Comparison of ENCODE assay signal across 8 cellular contexts in the genomic region with DNA sequence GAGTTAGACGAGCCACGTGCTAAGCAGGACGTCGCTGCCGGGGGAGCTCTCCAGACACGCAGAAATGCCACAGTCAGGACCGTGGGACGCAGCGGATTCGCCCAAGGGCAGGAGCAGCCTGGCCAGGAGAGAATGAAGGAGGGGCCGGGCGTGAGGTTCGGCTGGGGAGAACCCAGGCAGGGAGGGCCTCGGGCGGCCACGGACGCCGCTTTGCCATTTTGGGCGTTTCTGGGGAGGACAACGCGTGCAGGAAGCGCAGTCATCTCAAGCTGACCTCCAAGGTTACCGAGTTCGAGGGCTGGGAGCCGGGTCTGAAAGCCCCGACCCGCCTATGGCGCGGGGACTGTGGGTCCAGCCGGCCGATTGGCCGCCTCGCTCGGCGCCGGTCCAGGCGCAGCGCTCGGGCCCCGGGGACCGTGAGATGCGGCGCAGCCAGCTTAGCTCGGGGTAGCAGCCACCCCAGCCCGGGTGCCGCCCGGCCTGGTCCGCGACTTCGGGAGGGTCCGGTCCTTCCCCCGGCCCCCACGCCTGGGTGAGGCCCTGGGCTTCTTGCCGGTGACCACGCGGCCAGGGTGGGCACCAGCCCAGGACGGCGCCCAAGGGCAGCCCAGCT. TPM values are rescaled to one million over a fixed set of nuclear protein-coding genes. Genes with fewer than 3 reads are reported as not detected.
DNase-seq lines count a peak whose midpoint lies in the region; ATAC-seq and TF ChIP-seq lines count a peak whose summit lies in the region.

No MANE protein-coding gene starts in this region.

- intact Hi-C loops in activated naive CD4-positive, alpha-beta T cell treated with anti-CD3 and anti-CD28 coated beads for 36 hours (cut with micrococcal nuclease): loop anchor here (1.0 to 5.0 kb wide), 8 partner anchors 16 to 684 kb away; partner anchors contain the start of genes FBXW5, SAPCD2, SNAPC4 and TMEM141
- intact Hi-C loops in Right ventricle myocardium superior (cut with DNase I): no loop called here
- intact Hi-C loops in psoas muscle (cut with DNase I): no loop called here

- H3K27ac ChIP-seq in psoas muscle: peak overlapping the region; percentile 91

- CTCF ChIA-PET in activated naive CD4-positive, alpha-beta T cell treated with anti-CD3 and anti-CD28 coated beads for 36 hours (lab: Charles Lee): interaction anchor here (1.3 to 3.4 kb wide), 6 partner anchors 10 to 138 kb away, joined by 4 to 28 read pairs (median 6); partner anchors contain the start of gene NPDC1

- H3K27ac Mint-ChIP-seq in activated naive CD4-positive, alpha-beta T cell treated with anti-CD3 and anti-CD28 coated beads for 36 hours: peak overlapping the region; percentile 89

- WGBS in psoas muscle, 3 donors: 1 to 2% (median 2%) methylated on average over 51 to 58 of the region's 58 CpGs

- H3K36me3 ChIP-seq in psoas muscle (ENCODE audit: insufficient read depth in 1 of 2, low read depth in 1 of 2): peaks cover 0 to 28% of the 10 kb centered on the region in 2 donors

- H3K4me1 Mint-ChIP-seq in activated naive CD4-positive, alpha-beta T cell treated with anti-CD3 and anti-CD28 coated beads for 36 hours (ENCODE audit: low read depth): peaks cover 36% of the 10 kb centered on the region

- H3K4me3 Mint-ChIP-seq in activated naive CD4-positive, alpha-beta T cell treated with anti-CD3 and anti-CD28 coated beads for 36 hours: peak overlapping the region; percentile 89

- ATAC-seq in GM21528 (IDR thresholded peaks at IDR 0.05; ENCODE audit: low FRiP score, unreplicated experiment) (peak; percentile 12), Right ventricle myocardium superior (ENCODE audit: poor library complexity) (peak; percentile 44), psoas muscle (peak; percentile 3 to 45 (median 38)), GM21381 (IDR thresholded peaks at IDR 0.05; ENCODE audit: unreplicated experiment) (no peak)

- no peaks in the 10 kb centered on the region for H3K27me3 ChIP-seq in psoas muscle (ENCODE audit: insufficient read depth in 3 of 3, low read length in 2 of 3)

- peaks cover 6% of the 10 kb centered on the region for H3K36me3 Mint-ChIP-seq in activated naive CD4-positive, alpha-beta T cell treated with anti-CD3 and anti-CD28 coated beads for 36 hours (ENCODE audit: low read depth)

- peak; percentile 48 for DNase-seq in AG10803 (ENCODE audit: low read depth)
- DNase-seq in M059J (ENCODE audit: low read depth): peak; percentile 76
- DNase-seq in activated naive CD4-positive, alpha-beta T cell treated with anti-CD3 and anti-CD28 coated beads for 36 hours: peak; percentile 37
- DNase-seq in Right ventricle myocardium superior: peak; percentile 73
- peak; percentile 58 to 76 for DNase-seq in psoas muscle
- DNase-seq in DMS79 treated with DMSO at 0.1 percent for 48 hours (lab: John Stamatoyannopoulos, UW): no peak

- TF ChIP-seq CTCF in AG10803 (conservative IDR thresholded peaks at IDR 0.05; ENCODE audit: low read length) (no peak), psoas muscle (IDR thresholded peaks at IDR 0.05) (no peak)

- peaks cover 8% of the 10 kb centered on the region for H3K4me1 ChIP-seq in psoas muscle

- no peaks in the 10 kb centered on the region for H3K9me3 Mint-ChIP-seq in activated naive CD4-positive, alpha-beta T cell treated with anti-CD3 and anti-CD28 coated beads for 36 hours

- H3K27me3 Mint-ChIP-seq in activated naive CD4-positive, alpha-beta T cell treated with anti-CD3 and anti-CD28 coated beads for 36 hours (ENCODE audit: low read depth): no peaks in the 10 kb centered on the region

- no peaks in the 10 kb centered on the region for H3K9me3 ChIP-seq in psoas muscle

- peak overlapping the region; percentile 78 for H3K4me3 ChIP-seq in AG10803 (ENCODE audit: low read length)
- peak overlapping the region; percentile 97 for H3K4me3 ChIP-seq in psoas muscle

RNA-seq across cellular contexts. Expression of gene MAN1B1, which starts 0.8 kb away (rescaled TPM):
- total RNA-seq in M059J (2014; rRNA removed; shearing (Covaris generic)): 86.8 and 145 TPM in 2 replicates
- total RNA-seq in activated naive CD4-positive, alpha-beta T cell treated with anti-CD3 and anti-CD28 coated beads for 36 hours: 10 to 100 TPM; 18.7 to 18.9 TPM
- total RNA-seq in Right ventricle myocardium superior (20.3 TPM), psoas muscle (10 to 100 TPM; 13.5 to 18.1 (median 14.4) TPM)
- polyA plus RNA-seq in psoas muscle: 10 to 100 TPM; 13.1 to 24.4 (median 21.8) TPM

RNA-seq across cellular contexts. Expression of gene UAP1L1, which starts 8.7 kb away (rescaled TPM):
- 6.7 and 12.9 TPM in 2 replicates for total RNA-seq in M059J (2014; rRNA removed; shearing (Covaris generic))
- 1 to 10 TPM; 2.6 to 3.4 TPM for total RNA-seq in activated naive CD4-positive, alpha-beta T cell treated with anti-CD3 and anti-CD28 coated beads for 36 hours
- total RNA-seq in Right ventricle myocardium superior: 11.3 TPM
- 1 to 10 TPM; 1.8 to 4.5 (median 3.0) TPM for total RNA-seq in psoas muscle
- 1 to 10 TPM; 1.5 to 2.4 (median 1.7) TPM for polyA plus RNA-seq in psoas muscle

RNA-seq across cellular contexts. Expression of gene SAPCD2, which starts 15.7 kb away (rescaled TPM):
- 11.8 and 28.5 TPM in 2 replicates for total RNA-seq in M059J (2014; rRNA removed; shearing (Covaris generic))
- 1 to 10 TPM; 3.8 to 3.9 TPM for total RNA-seq in activated naive CD4-positive, alpha-beta T cell treated with anti-CD3 and anti-CD28 coated beads for 36 hours
- total RNA-seq in Right ventricle myocardium superior (0.22 TPM), psoas muscle (under 1 TPM; 0.10 to 0.15 (median 0.12) TPM)
- under 1 TPM in 2 of 3 donors, not detected in 1; 0.18 to 0.22 TPM for polyA plus RNA-seq in psoas muscle

RNA-seq across cellular contexts. Expression of gene DPP7, which starts 28.5 kb away (rescaled TPM):
- total RNA-seq in M059J (2014; rRNA removed; shearing (Covaris generic)): 26.8 and 30.0 TPM in 2 replicates
- 100 to 1,000 TPM; 162 to 167 TPM for total RNA-seq in activated naive CD4-positive, alpha-beta T cell treated with anti-CD3 and anti-CD28 coated beads for 36 hours
- total RNA-seq in Right ventricle myocardium superior (153 TPM), psoas muscle (10 to 100 TPM; 43.2 to 75.3 (median 67.5) TPM)
- polyA plus RNA-seq in psoas muscle: 10 to 100 TPM; 34.8 to 67.7 (median 61.3) TPM

RNA-seq across cellular contexts. Expression of gene ENTPD2, which starts 32.2 kb away (rescaled TPM):
- total RNA-seq in M059J (2014; rRNA removed; shearing (Covaris generic)): not detected in 2 replicates
- total RNA-seq in activated naive CD4-positive, alpha-beta T cell treated with anti-CD3 and anti-CD28 coated beads for 36 hours: not detected
- 1.9 TPM for total RNA-seq in Right ventricle myocardium superior
- total RNA-seq in psoas muscle: 1 to 10 TPM in 2 of 4 donors, under 1 TPM in 2; 0.59 to 1.4 (median 0.95) TPM
- under 1 TPM; 0.17 to 0.29 (median 0.28) TPM for polyA plus RNA-seq in psoas muscle
